In the genomic region with DNA sequence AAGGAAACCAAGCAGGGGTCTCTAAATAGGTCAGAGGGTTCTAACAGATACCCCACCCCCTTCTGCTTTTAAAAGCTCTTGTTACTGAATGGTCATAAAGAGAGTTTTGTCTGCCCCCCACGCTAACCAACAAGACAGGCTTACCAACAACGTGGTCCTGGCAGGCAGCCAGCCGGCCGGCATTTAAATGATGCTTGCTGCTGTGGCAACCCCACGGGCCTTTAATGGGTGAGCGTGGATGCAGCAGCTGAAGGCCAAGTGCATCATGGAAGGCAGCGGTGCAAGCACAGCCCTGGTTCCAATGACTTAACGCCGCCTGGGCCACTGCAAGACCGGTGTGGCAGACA, we compare ENCODE assay signal across 12 cellular contexts. TPM values are rescaled to one million over a fixed set of nuclear protein-coding genes. Genes with fewer than 3 reads are reported as not detected.
DNase-seq lines count a peak whose midpoint lies in the region; ATAC-seq and TF ChIP-seq lines count a peak whose summit lies in the region.
"Had no signal": no experiment of that assay in that cellular context is flagged by ENCODE, and none has a peak within 500 bp of the region (broad histone marks: within the 10 kb centered on the region; RNA-seq: fewer than 3 reads in every experiment).

No MANE protein-coding gene starts in this region.

- H3K36me3 ChIP-seq in gastrocnemius medialis (no peaks in the 10 kb centered on the region), prostate gland (no peaks in the 10 kb centered on the region)

- TF ChIP-seq POLR2A in gastrocnemius medialis (IDR thresholded peaks at IDR 0.05), result no peak
- no peak for TF ChIP-seq POLR2A in prostate gland (IDR thresholded peaks at IDR 0.05)

- no peaks in the 10 kb centered on the region for H3K36me3 Mint-ChIP-seq in nephron progenitor cell (ENCODE audit: low read depth)
- H3K36me3 Mint-ChIP-seq: immature natural killer cell; stimulated activated effector memory CD8-positive, alpha-beta T cell treated with anti-CD3 and anti-CD28 coated beads, Interleukin-12 subunit alpha, Interleukin-12 subunit beta, amount 100 ng/mL, for 72 hours had no signal

- no peaks in the 10 kb centered on the region for H3K9me3 Mint-ChIP-seq in nephron progenitor cell
- H3K9me3 Mint-ChIP-seq: immature natural killer cell; stimulated activated effector memory CD8-positive, alpha-beta T cell treated with anti-CD3 and anti-CD28 coated beads, Interleukin-12 subunit alpha, Interleukin-12 subunit beta, amount 100 ng/mL, for 72 hours had no signal

- H3K27me3 ChIP-seq in gastrocnemius medialis (no peaks in the 10 kb centered on the region), prostate gland (replicated peaks; ENCODE audit: insufficient read depth) (no peaks in the 10 kb centered on the region)

- H3K4me3 ChIP-seq in gastrocnemius medialis (no peak overlapping the region), prostate gland (no peak overlapping the region)

- ATAC-seq in gastrocnemius medialis, result no peak
- ATAC-seq: right cardiac atrium; stimulated activated effector memory CD8-positive, alpha-beta T cell treated with anti-CD3 and anti-CD28 coated beads, Interleukin-12 subunit alpha, Interleukin-12 subunit beta, amount 100 ng/mL, for 72 hours had no signal

- H3K4me1 ChIP-seq in gastrocnemius medialis (no peaks in the 10 kb centered on the region), prostate gland (replicated peaks) (no peaks in the 10 kb centered on the region)

- peak overlapping the region; percentile 75 for H3K27ac Mint-ChIP-seq in nephron progenitor cell
- H3K27ac Mint-ChIP-seq: immature natural killer cell; stimulated activated effector memory CD8-positive, alpha-beta T cell treated with anti-CD3 and anti-CD28 coated beads, Interleukin-12 subunit alpha, Interleukin-12 subunit beta, amount 100 ng/mL, for 72 hours had no signal

- peak overlapping the region; percentile 1 for H3K27ac ChIP-seq in angular gyrus (ENCODE audit: low read depth, low read length)
- no peak overlapping the region for H3K27ac ChIP-seq in gastrocnemius medialis
- H3K27ac ChIP-seq in prostate gland, result no peak overlapping the region

- DNase-seq in D341Med (ENCODE audit: low spot score) (peak; percentile 17), NCI-H1105 (lab: John Stamatoyannopoulos, UW) (peak; percentile 55), nephron progenitor cell (peak; percentile 34), gastrocnemius medialis (no peak), prostate gland (ENCODE audit: low spot score) (no peak), posterior vena cava (ENCODE audit: low spot score) (no peak)
- DNase-seq in activated CD4-positive, alpha-beta T cell treated with anti-CD3 and anti-CD28 coated beads for 1 hour, result no peak
- DNase-seq: DND-41, immature natural killer cell had no signal

- H3K27me3 Mint-ChIP-seq in nephron progenitor cell (ENCODE audit: low read depth, poor library complexity), result no peaks in the 10 kb centered on the region

- intact Hi-C loops in gastrocnemius medialis (cut with DNase I; ENCODE audit: low total_unique reads) (no loop called here), prostate gland (cut with DNase I) (no loop called here), posterior vena cava (cut with DNase I) (no loop called here)

- no peak overlapping the region for H3K4me3 Mint-ChIP-seq in nephron progenitor cell
- H3K4me3 Mint-ChIP-seq: immature natural killer cell; stimulated activated effector memory CD8-positive, alpha-beta T cell treated with anti-CD3 and anti-CD28 coated beads, Interleukin-12 subunit alpha, Interleukin-12 subunit beta, amount 100 ng/mL, for 72 hours had no signal

- in situ Hi-C loops in gastrocnemius medialis (cut with MboI; ENCODE audit: low sequenced_read_pairs in 4 of 4), result no loop called here

- 47% methylated on average over 10 of the region's 10 CpGs for WGBS in prostate gland

- TF ChIP-seq CTCF in nephron progenitor cell (IDR thresholded peaks at IDR 0.05) (no peak), gastrocnemius medialis (IDR thresholded peaks at IDR 0.05 in 4 of 5, conservative IDR thresholded peaks at IDR 0.05 in 1 of 5) (no peak), prostate gland (IDR thresholded peaks at IDR 0.05) (no peak)

- H3K9me3 ChIP-seq in gastrocnemius medialis (no peaks in the 10 kb centered on the region), prostate gland (no peaks in the 10 kb centered on the region)

- H3K4me1 Mint-ChIP-seq in nephron progenitor cell, result peaks cover 80% of the 10 kb centered on the region

RNA-seq across cellular contexts. Expression of a gene that starts 29.7 kb away (rescaled TPM):
- 1 to 10 TPM; 3.2 to 7.1 (median 4.4) TPM for total RNA-seq in gastrocnemius medialis
- total RNA-seq in prostate gland, result 10 to 100 TPM in 1 of 2 donors, 1 to 10 TPM in 1; 7.7 to 86.9 TPM
- 100 to 1,000 TPM; 107 to 141 TPM for total RNA-seq in posterior vena cava

Comparison
In these comparisons a context has a peak if more than half of its experiments do, and no peak if none do; other contexts are left out.
1. DNase-seq: peak in D341Med (single experiment), NCI-H1105 (single experiment) and nephron progenitor cell (single experiment); none in gastrocnemius medialis (0 of 2), activated CD4-positive, alpha-beta T cell treated with anti-CD3 and anti-CD28 coated beads for 1 hour (single experiment), prostate gland (single experiment) and posterior vena cava (single experiment).